Comparison of ENCODE assay signal across 18 cellular contexts in genomic region chr3:5707794-5708193, GRCh38.
DNase-seq lines count a peak whose midpoint lies in the region; ATAC-seq, FAIRE-seq and TF ChIP-seq lines count a peak whose summit lies in the region.
"Had no signal": no experiment of that assay in that cellular context is flagged by ENCODE, and none has a peak within 500 bp of the region (broad histone marks: within the 10 kb centered on the region; RNA-seq: fewer than 3 reads in every experiment).

No MANE protein-coding gene starts in this region.

- 68% methylated on average over 1 of the region's 2 CpGs; no CpG with 5 or more reads in 1 of the 2 experiments for WGBS in H1 (ENCODE audit: extremely low coverage in 1 of 2, insufficient coverage in 1 of 2, insufficient read length in 1 of 2, insufficient replicate concordance in 2 of 2, low coverage in 1 of 2, low lambda C conversion rate in 2 of 2, missing lambda C conversion rate in 1 of 2), 2 experiments
- 65% methylated on average over 2 of the region's 2 CpGs for WGBS in prostate gland

- no peak overlapping the region for H3K56ac ChIP-seq in H1 (replicated peaks; ENCODE audit: insufficient read length, low read depth, low read length)

- H2BK12ac ChIP-seq in H1 (ENCODE audit: low read depth, low read length), result peak overlapping the region; percentile 50; the same call in 1 of the 2 replicates

- CTCF ChIA-PET in H1 (lab: Charles Lee; ENCODE audit: partially characterized antibody), result interaction anchor here (0.6 kb wide), 1 partner anchor 69 kb away, joined by 3 read pairs; no protein-coding TSS in a partner anchor

- no peak for FAIRE-seq in H1 (lab: Jason Lieb, UNC)
- FAIRE-seq: G401.6, GM19239, H54, HTR-8/SVneo had no signal

- H2BK120ac ChIP-seq in H1 (replicated peaks; ENCODE audit: low read depth, low read length), result no peak overlapping the region

- no peaks in the 10 kb centered on the region for H4K20me1 ChIP-seq in H1 (replicated peaks in 1 of 2; ENCODE audit: control insufficient read depth in 1 of 2, insufficient read depth in 2 of 2, low read length in 2 of 2)
- H4K20me1 ChIP-seq: BLaER1 treated with 17β-estradiol and CSF1 and Interleukin-3, amounts not matched to agents 10 nM and 100 nM had no signal

- H3K9me3 ChIP-seq in H1 (ENCODE audit: insufficient read depth in 2 of 2, low read depth in 1 of 2, low read length in 1 of 2), result peaks cover 3 to 4% of the 10 kb centered on the region in 2 experiments; a peak in 3 of 4 replicates
- H3K9me3 ChIP-seq in prostate gland, result no peaks in the 10 kb centered on the region
- H3K9me3 ChIP-seq: BLaER1 treated with 17β-estradiol and CSF1 and Interleukin-3, amounts not matched to agents 10 nM and 100 nM had no signal

- H3K4me3 ChIP-seq in H1 (ENCODE audit: extremely low read depth in 1 of 4, insufficient read depth in 2 of 4, low read depth in 3 of 4, low read length in 4 of 4) (no peak overlapping the region), prostate gland (no peak overlapping the region)
- H3K4me3 ChIP-seq: BLaER1 treated with 17β-estradiol and CSF1 and Interleukin-3, amounts not matched to agents 10 nM and 100 nM; GM23248 had no signal

- no peak for TF ChIP-seq RAD21 in H1 (IDR thresholded peaks at IDR 0.05 in 1 of 2, conservative IDR thresholded peaks at IDR 0.05 in 1 of 2; ENCODE audit: low read depth in 2 of 2, low read length in 2 of 2)

- H3K9ac ChIP-seq in H1 (replicated peaks in 1 of 4; ENCODE audit: extremely low read depth in 1 of 4, low read depth in 3 of 4, low read length in 3 of 4), result no peak overlapping the region
- H3K9ac ChIP-seq: BLaER1 treated with 17β-estradiol and CSF1 and Interleukin-3, amounts not matched to agents 10 nM and 100 nM; GM23248 had no signal

- no peak overlapping the region for H3K14ac ChIP-seq in H1 (ENCODE audit: insufficient read length)

- TF ChIP-seq CTCF in H1 (IDR thresholded peaks at IDR 0.05; ENCODE audit: control extremely low read depth in 1 of 3, insufficient read depth in 1 of 3, low read depth in 1 of 3, low read length in 3 of 3) (no peak), prostate gland (IDR thresholded peaks at IDR 0.05) (no peak)

- H2BK20ac ChIP-seq in H1 (ENCODE audit: low read length), result no peak overlapping the region

- intact Hi-C loops in prostate gland (cut with DNase I), result no loop called here

- H2AK5ac ChIP-seq in H1 (ENCODE audit: low read depth, low read length), result no peak overlapping the region

- H3K27me3 ChIP-seq in H1 (replicated peaks in 1 of 4; ENCODE audit: control insufficient read depth in 3 of 4, extremely low read depth in 1 of 4, insufficient read depth in 3 of 4, low read length in 3 of 4), result no peaks in the 10 kb centered on the region
- no peaks in the 10 kb centered on the region for H3K27me3 ChIP-seq in prostate gland (replicated peaks; ENCODE audit: insufficient read depth)
- H3K27me3 ChIP-seq: BLaER1 treated with 17β-estradiol and CSF1 and Interleukin-3, amounts not matched to agents 10 nM and 100 nM had no signal

- TF ChIP-seq POLR2A in H1 (IDR thresholded peaks at IDR 0.05; ENCODE audit: control extremely low read depth in 1 of 2, low read depth in 2 of 2, low read length in 2 of 2) (no peak), prostate gland (IDR thresholded peaks at IDR 0.05) (no peak)

- no peak overlapping the region for H2BK5ac ChIP-seq in H1 (ENCODE audit: low read depth, low read length)

- H3K79me1 ChIP-seq in H1 (ENCODE audit: low read depth, low read length), result no peaks in the 10 kb centered on the region

- no peaks in the 10 kb centered on the region for H3K23me2 ChIP-seq in H1 (ENCODE audit: low read depth, low read length)

- no peak overlapping the region for H3K4me2 ChIP-seq in H1 (ENCODE audit: insufficient read depth in 1 of 2, low read depth in 2 of 2, low read length in 2 of 2)
- H3K4me2 ChIP-seq: BLaER1 treated with 17β-estradiol and CSF1 and Interleukin-3, amounts not matched to agents 10 nM and 100 nM had no signal

- no peak for DNase-seq in H1 (ENCODE audit: low read depth in 1 of 2, low spot score in 2 of 2)
- DNase-seq in prostate gland (ENCODE audit: low spot score), result no peak
- DNase-seq in activated CD4-positive, alpha-beta T cell treated with anti-CD3 and anti-CD28 coated beads, Interleukin-2, amount 50 U/mL, for 48 hours, result no peak
- DNase-seq: Calu3; CD8-positive, alpha-beta T cell; GM23248; IMR-90; Kasumi-1; KBM-7 had no signal

- no peak overlapping the region for H3K18ac ChIP-seq in H1 (ENCODE audit: extremely low read depth, low read length)

- no peak overlapping the region for H3K23ac ChIP-seq in H1 (ENCODE audit: insufficient read length)

- ATAC-seq in GM18868 (IDR thresholded peaks at IDR 0.05; ENCODE audit: unreplicated experiment), result peak; percentile 68
- peak; percentile 60 for ATAC-seq in HG02885 (IDR thresholded peaks at IDR 0.05; ENCODE audit: poor library complexity, unreplicated experiment)
- ATAC-seq in HG03571 (IDR thresholded peaks at IDR 0.05; ENCODE audit: unreplicated experiment), result no peak
- no peak for ATAC-seq in SK-N-SH treated with all-trans-retinoic acid at 6 μM for 48 hours
- ATAC-seq: CD8-positive, alpha-beta T cell had no signal

- no peak overlapping the region for H4K91ac ChIP-seq in H1 (replicated peaks; ENCODE audit: insufficient read length, low read length)

- H4K8ac ChIP-seq in H1 (ENCODE audit: extremely low read depth, insufficient read depth, low read length), result no peak overlapping the region

- no peaks in the 10 kb centered on the region for H3K79me2 ChIP-seq in H1 (ENCODE audit: control insufficient read depth in 1 of 2, insufficient read depth in 2 of 2, low read length in 2 of 2)

- no peak overlapping the region for H3K4ac ChIP-seq in H1 (replicated peaks; ENCODE audit: insufficient read length, low read depth, low read length)

- H2AFZ ChIP-seq in H1 (ENCODE audit: low read length), result no peak overlapping the region
- H2AFZ ChIP-seq: GM23248 had no signal

- H3K36me3 ChIP-seq in H1 (ENCODE audit: control insufficient read depth in 2 of 4, insufficient read depth in 4 of 4, low read length in 3 of 4) (peaks cover 0 to 4% (median 0%) of the 10 kb centered on the region in 4 experiments; a peak in 2 of 8 replicates), prostate gland (no peaks in the 10 kb centered on the region)
- H3K36me3 ChIP-seq: BLaER1 treated with 17β-estradiol and CSF1 and Interleukin-3, amounts not matched to agents 10 nM and 100 nM had no signal

- TF ChIP-seq EP300 in H1 (IDR thresholded peaks at IDR 0.05; ENCODE audit: borderline replicate concordance in 1 of 2, low read depth in 2 of 2, low read length in 2 of 2), result no peak

- H3K27ac ChIP-seq in H1 (ENCODE audit: low read depth, low read length) (no peak overlapping the region), prostate gland (no peak overlapping the region)
- H3K27ac ChIP-seq: BLaER1 treated with 17β-estradiol and CSF1 and Interleukin-3, amounts not matched to agents 10 nM and 100 nM; GM23248 had no signal

- H3K4me1 ChIP-seq in H1 (replicated peaks in 1 of 4; ENCODE audit: control insufficient read depth in 3 of 4, insufficient read depth in 4 of 4, low read length in 3 of 4) (peaks cover 0 to 10% (median 2%) of the 10 kb centered on the region in 4 experiments; a peak in 3 of 7 replicates), prostate gland (replicated peaks) (no peaks in the 10 kb centered on the region)
- H3K4me1 ChIP-seq: BLaER1 treated with 17β-estradiol and CSF1 and Interleukin-3, amounts not matched to agents 10 nM and 100 nM had no signal

- POLR2A ChIA-PET in H1 (lab: Charles Lee; ENCODE audit: partially characterized antibody), result no interaction called here

- H2BK15ac ChIP-seq in H1 (ENCODE audit: low read length), result no peak overlapping the region

- no peak overlapping the region for H4K5ac ChIP-seq in H1 (ENCODE audit: insufficient read length, low read depth, low read length)

TF ChIP-seq in H1, 55 proteins besides CTCF, POLR2A, EP300 and RAD21:
- TF ChIP-seq MAX (IDR thresholded peaks at IDR 0.05), result no peak
- no peak for TF ChIP-seq TBP (IDR thresholded peaks at IDR 0.05; ENCODE audit: low read depth, low read length)
- TF ChIP-seq JUN (IDR thresholded peaks at IDR 0.05; ENCODE audit: low read depth, low read length), result no peak
- TF ChIP-seq YY1 (IDR thresholded peaks at IDR 0.05; ENCODE audit: low read depth, low read length), result no peak
- TF ChIP-seq TAF7 (optimal IDR thresholded peaks at IDR 0.05; ENCODE audit: borderline replicate concordance, low read depth, low read length), result no peak

TF ChIP-seq in SK-N-SH treated with all-trans-retinoic acid at 6 μM for 48 hours, 23 proteins besides CTCF, POLR2A, EP300 and RAD21 (continues in another document):
- TF ChIP-seq CREB5 (CRISPR knock-in tag; IDR thresholded peaks at IDR 0.05; ENCODE audit: low read depth) (no peak), PPARA (CRISPR knock-in tag; IDR thresholded peaks at IDR 0.05; ENCODE audit: borderline replicate concordance) (no peak), ZC3H10 (CRISPR knock-in tag; IDR thresholded peaks at IDR 0.05) (no peak), CSRNP3 (CRISPR knock-in tag; IDR thresholded peaks at IDR 0.05) (no peak), TCF4 (CRISPR knock-in tag; IDR thresholded peaks at IDR 0.05; ENCODE audit: borderline replicate concordance) (no peak), BACH2 (CRISPR knock-in tag; IDR thresholded peaks at IDR 0.05; ENCODE audit: borderline replicate concordance) (no peak)

Comparison
In these comparisons a context has a peak if more than half of its experiments do, and no peak if none do; other contexts are left out.
1. ATAC-seq: peak in GM18868 (single experiment) and HG02885 (single experiment); none in HG03571 (single experiment) and SK-N-SH treated with all-trans-retinoic acid at 6 μM for 48 hours (single experiment).